ENCODE assay signal across 3 cellular contexts in genomic region chr5:168364738-168365550, GRCh38.
TF ChIP-seq lines count a peak whose summit lies in the region.

No MANE protein-coding gene starts in this region.

TF ChIP-seq in A549, 52 proteins besides CTCF, POLR2A, EP300 and RAD21:
- peak in 1 of 2 experiments; percentile 73; a peak in 2 of 4 replicates for TF ChIP-seq CEBPB (IDR thresholded peaks at IDR 0.05)
- no peak for TF ChIP-seq HDAC2 (IDR thresholded peaks at IDR 0.05)

TF ChIP-seq in IMR-90, 13 proteins besides CTCF, POLR2A, EP300 and RAD21:
- peak; percentile 68 for TF ChIP-seq CEBPB (IDR thresholded peaks at IDR 0.05; ENCODE audit: low read depth, low read length)
- no peak for TF ChIP-seq MXI1 (IDR thresholded peaks at IDR 0.05; ENCODE audit: borderline replicate concordance, low read depth, low read length)
- no peak for TF ChIP-seq RFX5 (IDR thresholded peaks at IDR 0.05; ENCODE audit: low read depth, low read length)

TF ChIP-seq in H1, 55 proteins besides CTCF, POLR2A, EP300 and RAD21:
- TF ChIP-seq JUN (IDR thresholded peaks at IDR 0.05; ENCODE audit: low read depth, low read length) (no peak), BRCA1 (IDR thresholded peaks at IDR 0.05; ENCODE audit: low read depth, low read length) (no peak), TCF12 (IDR thresholded peaks at IDR 0.05; ENCODE audit: low read depth, low read length) (no peak), CEBPB (IDR thresholded peaks at IDR 0.05; ENCODE audit: low read depth, low read length) (peak; percentile 92), TAF1 (IDR thresholded peaks at IDR 0.05; ENCODE audit: low read depth, low read length) (no peak)
